Comparison of ENCODE assay signal across 1 cellular context in the genomic region with DNA sequence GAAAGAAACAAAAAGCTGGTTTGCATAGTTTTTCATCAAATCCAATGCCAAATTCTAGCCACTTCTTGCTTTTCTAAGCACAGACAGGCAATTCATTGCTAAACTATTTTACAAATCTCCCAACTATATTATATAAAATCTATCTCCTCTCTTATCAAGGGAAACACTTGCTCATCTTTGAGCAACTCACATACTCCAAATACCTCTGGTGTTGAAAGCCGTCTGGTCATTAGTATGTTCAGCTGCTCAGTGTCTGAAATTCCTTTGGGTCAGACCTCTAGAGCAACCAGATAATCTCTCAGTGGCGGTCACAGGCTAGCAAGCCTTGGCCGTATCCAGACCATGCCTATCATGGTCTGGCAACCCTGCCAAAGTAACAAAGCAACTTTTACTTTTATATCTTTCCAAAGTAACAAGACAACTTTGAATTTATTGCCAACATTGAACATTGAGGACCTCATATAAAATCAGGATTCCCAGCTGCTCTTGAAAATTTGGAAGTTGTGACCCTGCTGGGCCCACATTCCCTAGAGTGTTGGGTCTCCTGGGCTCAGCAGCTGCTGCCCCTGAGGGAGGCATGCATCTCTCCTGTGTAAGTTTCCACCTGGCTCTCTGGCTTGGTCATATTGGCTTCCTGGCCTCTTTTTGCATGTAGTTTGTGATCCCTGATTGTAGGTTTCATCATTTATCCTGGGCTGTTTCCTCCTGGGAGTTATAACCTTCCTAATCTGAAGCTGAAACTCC.
A peak's percentile ranks its signal among the peaks of the same experiment; 100 is the strongest.
TF ChIP-seq lines count a peak whose summit lies in the region.

No MANE protein-coding gene starts in this region.

TF ChIP-seq in IMR-90, 13 proteins besides CTCF, POLR2A, EP300 and RAD21 (continued from another document):
- TF ChIP-seq RCOR1 (IDR thresholded peaks at IDR 0.05; ENCODE audit: insufficient replicate concordance, low read length): peak; percentile 66
- no peak for TF ChIP-seq BHLHE40 (IDR thresholded peaks at IDR 0.05; ENCODE audit: low read depth, low read length)
- TF ChIP-seq, protein P1, sequence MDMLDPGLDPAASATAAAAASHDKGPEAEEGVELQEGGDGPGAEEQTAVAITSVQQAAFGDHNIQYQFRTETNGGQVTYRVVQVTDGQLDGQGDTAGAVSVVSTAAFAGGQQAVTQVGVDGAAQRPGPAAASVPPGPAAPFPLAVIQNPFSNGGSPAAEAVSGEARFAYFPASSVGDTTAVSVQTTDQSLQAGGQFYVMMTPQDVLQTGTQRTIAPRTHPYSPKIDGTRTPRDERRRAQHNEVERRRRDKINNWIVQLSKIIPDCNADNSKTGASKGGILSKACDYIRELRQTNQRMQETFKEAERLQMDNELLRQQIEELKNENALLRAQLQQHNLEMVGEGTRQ (IDR thresholded peaks at IDR 0.05; ENCODE audit: low read depth, low read length): no peak
TF ChIP-seq in IMR-90: peak in this region for 2.
